In genomic region chr4:155953151-155954117, GRCh38 we compare ENCODE assay signal across 8 cellular contexts. TPM values are rescaled to one million over a fixed set of nuclear protein-coding genes. Genes with fewer than 3 reads are reported as not detected.
DNase-seq lines count a peak whose midpoint lies in the region; ATAC-seq and TF ChIP-seq lines count a peak whose summit lies in the region.

Gene CTSO (minus strand): TSS chr4:155953866. CDS start chr4:155953847, 19 bp downstream.

- H3K27me3 ChIP-seq in liver (ENCODE audit: control insufficient read depth in 4 of 4, insufficient read depth in 4 of 4, low read length in 3 of 4): no peaks in the 10 kb centered on the region

- H3K4me3 ChIP-seq in liver (ENCODE audit: low read depth in 1 of 3, low read length in 3 of 3): peak within 1 kb of the TSS; percentile 64 to 90 (median 70)

- TF ChIP-seq CTCF in AG09319 (IDR thresholded peaks at IDR 0.05; ENCODE audit: low read depth, low read length) (peak; percentile 61), liver (IDR thresholded peaks at IDR 0.05; ENCODE audit: low read depth, low read length, missing input control) (peak; percentile 57)

- no peaks in the 10 kb centered on the region for H3K9me3 ChIP-seq in liver (ENCODE audit: control insufficient read depth in 4 of 4, low read length in 3 of 4)

- H3K27ac ChIP-seq in liver (ENCODE audit: low read depth in 1 of 2, low read length in 2 of 2): peak within 1 kb of the TSS; percentile 94 to 99

- ATAC-seq in GM18907 (IDR thresholded peaks at IDR 0.05; ENCODE audit: unreplicated experiment) (peak; percentile 97), HG03175 (IDR thresholded peaks at IDR 0.05; ENCODE audit: unreplicated experiment) (peak; percentile 95)

- peak; percentile 65 for DNase-seq in AG09319 (ENCODE audit: extremely low read depth, low read depth)
- DNase-seq in NCI-H460 (ENCODE audit: extremely low read depth, low read depth): peak; percentile 67
- peak; percentile 61 for DNase-seq in activated CD4-positive, alpha-beta T cell treated with anti-CD3 and anti-CD28 coated beads, Interleukin-2, amount 50 U/mL, for 1 hour
- peak; percentile 79 for DNase-seq in dermis blood vessel endothelial cell
- DNase-seq in stimulated activated CD4-positive, alpha-beta T cell treated with anti-CD3 and anti-CD28 coated beads, Interleukin-4, amount 100 ng/mL, for 24 hours: peak; percentile 72

- under 1% methylated on average over 58 of the region's 58 CpGs for WGBS in liver

- peak within 1 kb of the TSS; percentile 79 to 94 for H3K9ac ChIP-seq in liver (ENCODE audit: low read depth in 1 of 2, low read length in 2 of 2)

- peak; percentile 83 to 85 for TF ChIP-seq RAD21 in liver (IDR thresholded peaks at IDR 0.05)

- peaks cover 5 to 17% (median 9%) of the 10 kb centered on the region in 4 donors for H3K4me1 ChIP-seq in liver (ENCODE audit: control insufficient read depth in 4 of 4, insufficient read depth in 4 of 4, low read length in 3 of 4)

- no peaks in the 10 kb centered on the region for H3K36me3 ChIP-seq in liver (ENCODE audit: control insufficient read depth in 4 of 4, insufficient read depth in 3 of 4, low read depth in 1 of 4, low read length in 3 of 4)

TF ChIP-seq in liver, 16 proteins besides CTCF, POLR2A, EP300 and RAD21:
- TF ChIP-seq REST (IDR thresholded peaks at IDR 0.05): no peak
- TF ChIP-seq YY1 (IDR thresholded peaks at IDR 0.05): no peak
- peak in 1 of 2 donors; percentile 23 for TF ChIP-seq JUND (IDR thresholded peaks at IDR 0.05)
- no peak for TF ChIP-seq FOXA2 (IDR thresholded peaks at IDR 0.05)
- no peak for TF ChIP-seq EGR1 (IDR thresholded peaks at IDR 0.05; ENCODE audit: low read depth in 2 of 2)
- TF ChIP-seq ATF3 (IDR thresholded peaks at IDR 0.05): no peak
- TF ChIP-seq MAX (IDR thresholded peaks at IDR 0.05): peak; percentile 27
- TF ChIP-seq NR2F2 (IDR thresholded peaks at IDR 0.05): no peak
- no peak for TF ChIP-seq SP1 (IDR thresholded peaks at IDR 0.05)
- peak; percentile 1 to 31 for TF ChIP-seq HNF4A (conservative IDR thresholded peaks at IDR 0.05)
- no peak for TF ChIP-seq FOXA1 (IDR thresholded peaks at IDR 0.05)
- peak; percentile 58 to 77 for TF ChIP-seq GABPA (IDR thresholded peaks at IDR 0.05 in 1 of 2, conservative IDR thresholded peaks at IDR 0.05 in 1 of 2)
- no peak for TF ChIP-seq HNF4G (IDR thresholded peaks at IDR 0.05)
- peak; percentile 30 for TF ChIP-seq TAF1 (conservative IDR thresholded peaks at IDR 0.05)
- TF ChIP-seq RXRA (IDR thresholded peaks at IDR 0.05): no peak
- TF ChIP-seq, protein P1, sequence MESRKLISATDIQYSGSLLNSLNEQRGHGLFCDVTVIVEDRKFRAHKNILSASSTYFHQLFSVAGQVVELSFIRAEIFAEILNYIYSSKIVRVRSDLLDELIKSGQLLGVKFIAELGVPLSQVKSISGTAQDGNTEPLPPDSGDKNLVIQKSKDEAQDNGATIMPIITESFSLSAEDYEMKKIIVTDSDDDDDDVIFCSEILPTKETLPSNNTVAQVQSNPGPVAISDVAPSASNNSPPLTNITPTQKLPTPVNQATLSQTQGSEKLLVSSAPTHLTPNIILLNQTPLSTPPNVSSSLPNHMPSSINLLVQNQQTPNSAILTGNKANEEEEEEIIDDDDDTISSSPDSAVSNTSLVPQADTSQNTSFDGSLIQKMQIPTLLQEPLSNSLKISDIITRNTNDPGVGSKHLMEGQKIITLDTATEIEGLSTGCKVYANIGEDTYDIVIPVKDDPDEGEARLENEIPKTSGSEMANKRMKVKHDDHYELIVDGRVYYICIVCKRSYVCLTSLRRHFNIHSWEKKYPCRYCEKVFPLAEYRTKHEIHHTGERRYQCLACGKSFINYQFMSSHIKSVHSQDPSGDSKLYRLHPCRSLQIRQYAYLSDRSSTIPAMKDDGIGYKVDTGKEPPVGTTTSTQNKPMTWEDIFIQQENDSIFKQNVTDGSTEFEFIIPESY (IDR thresholded peaks at IDR 0.05): no peak
TF ChIP-seq in liver: peak in this region for 5.

RNA-seq across cellular contexts. Expression of gene CTSO, which starts in this region (rescaled TPM):
- 3.7 and 5.6 TPM in 2 replicates for total RNA-seq in NCI-H460 (2014; rRNA removed; shearing (Covaris generic))
- 2.3 and 3.0 TPM in 2 replicates for polyA plus RNA-seq in NCI-H460 (2014; cell fraction: nucleus; rRNA removed)
- total RNA-seq in dermis blood vessel endothelial cell (9.3 and 10.7 TPM in 2 replicates), liver (10 to 100 TPM; 20.7 to 36.7 TPM)
- 10 to 100 TPM; 23.1 to 25.9 TPM for polyA plus RNA-seq in liver

Comparison
In these comparisons a context has a peak if more than half of its experiments do, and no peak if none do; other contexts are left out.
1. Peak in every context shown above with its lines: DNase-seq, ATAC-seq, H3K4me3 ChIP-seq and H3K27ac ChIP-seq.